In genomic region chr11:76671626-76672309, GRCh38 we compare ENCODE assay signal across 10 cellular contexts. TPM values are rescaled to one million over a fixed set of nuclear protein-coding genes. Genes with fewer than 3 reads are reported as not detected.
DNase-seq lines count a peak whose midpoint lies in the region; ATAC-seq and TF ChIP-seq lines count a peak whose summit lies in the region.
"Had no signal": no experiment of that assay in that cellular context is flagged by ENCODE, and none has a peak within 500 bp of the region (broad histone marks: within the 10 kb centered on the region; RNA-seq: fewer than 3 reads in every experiment).

No MANE protein-coding gene starts in this region.

- peaks cover 9 to 27% of the 10 kb centered on the region in 2 experiments for H3K4me1 Mint-ChIP-seq in H9
- peaks cover 27% of the 10 kb centered on the region for H3K4me1 Mint-ChIP-seq in activated CD4-positive, alpha-beta memory T cell treated with anti-CD3 and anti-CD28 coated beads for 36 hours (ENCODE audit: low read depth)
- peaks cover 89% of the 10 kb centered on the region for H3K4me1 Mint-ChIP-seq in stimulated activated memory B cell treated with anti-CD40 and anti-IgM and Interleukin-4, amounts not matched to agents 10 μg/mL and 1 μg/mL and 100 μg/mL, for 72 hours

- no peaks in the 10 kb centered on the region for H3K9me3 ChIP-seq in H9 (ENCODE audit: control insufficient read depth, low read depth, low read length)
- no peaks in the 10 kb centered on the region for H3K9me3 ChIP-seq in iPS-18a (ENCODE audit: control insufficient read depth, low read depth, low read length)
- H3K9me3 ChIP-seq: mucosa of descending colon had no signal

- POLR2A ChIA-PET in activated CD4-positive, alpha-beta memory T cell treated with anti-CD3 and anti-CD28 coated beads for 36 hours (lab: Charles Lee) = no interaction called here

- no peak overlapping the region for H2AK5ac ChIP-seq in H9 (ENCODE audit: insufficient read length, low read length)

- H3K27ac ChIP-seq in H9 (ENCODE audit: insufficient read length, low read depth, low read length) = no peak overlapping the region
- no peak overlapping the region for H3K27ac ChIP-seq in iPS-18a (ENCODE audit: low read length)
- H3K27ac ChIP-seq: hepatocyte had no signal

- H3K4ac ChIP-seq in H9 (ENCODE audit: low read depth, low read length) = no peak overlapping the region

- no peak overlapping the region for H3K14ac ChIP-seq in H9 (ENCODE audit: insufficient read depth, low read length)

- no peak overlapping the region for H2AFZ ChIP-seq in H9 (ENCODE audit: low read length)

- no peaks in the 10 kb centered on the region for H3K79me1 ChIP-seq in H9 (ENCODE audit: insufficient read depth, low read depth, low read length, poor library complexity, severe bottlenecking)

- no peak overlapping the region for H2BK20ac ChIP-seq in H9 (ENCODE audit: low read depth, low read length, poor library complexity, severe bottlenecking)

- no peak overlapping the region for H4K8ac ChIP-seq in H9 (replicated peaks; ENCODE audit: insufficient read length, low read depth, low read length)

- H3T11ph ChIP-seq in H9 (ENCODE audit: low read length) = no peak overlapping the region

- peaks cover 2% of the 10 kb centered on the region; the same call in 1 of the 2 replicates for H3K27me3 ChIP-seq in H9 (ENCODE audit: insufficient read depth, low read length)
- peaks cover 26% of the 10 kb centered on the region for H3K27me3 ChIP-seq in iPS-18a (ENCODE audit: control insufficient read depth, insufficient read depth, low read length)

- no peak overlapping the region for H2BK15ac ChIP-seq in H9 (ENCODE audit: low read depth, low read length)

- H3K9me3 Mint-ChIP-seq in H9 = no peaks in the 10 kb centered on the region
- H3K9me3 Mint-ChIP-seq in activated CD4-positive, alpha-beta memory T cell treated with anti-CD3 and anti-CD28 coated beads for 36 hours = no peaks in the 10 kb centered on the region
- H3K9me3 Mint-ChIP-seq in stimulated activated memory B cell treated with anti-CD40 and anti-IgM and Interleukin-4, amounts not matched to agents 10 μg/mL and 1 μg/mL and 100 μg/mL, for 72 hours = no peaks in the 10 kb centered on the region

- H2BK120ac ChIP-seq in H9 (ENCODE audit: low read depth, low read length, poor library complexity, severe bottlenecking) = no peak overlapping the region

- H3K4me1 ChIP-seq in H9 (ENCODE audit: insufficient read depth, low read length) = no peaks in the 10 kb centered on the region; the same call in 1 of the 2 replicates
- no peaks in the 10 kb centered on the region for H3K4me1 ChIP-seq in iPS-18a (ENCODE audit: control insufficient read depth, low read depth, low read length)

- peaks cover 40% of the 10 kb centered on the region for H3K27me3 Mint-ChIP-seq in H9 (ENCODE audit: low read depth)
- H3K27me3 Mint-ChIP-seq in activated CD4-positive, alpha-beta memory T cell treated with anti-CD3 and anti-CD28 coated beads for 36 hours = peaks cover 22% of the 10 kb centered on the region
- peaks cover 29% of the 10 kb centered on the region for H3K27me3 Mint-ChIP-seq in stimulated activated memory B cell treated with anti-CD40 and anti-IgM and Interleukin-4, amounts not matched to agents 10 μg/mL and 1 μg/mL and 100 μg/mL, for 72 hours

- no peaks in the 10 kb centered on the region; a peak in 1 of 7 replicates for H3K36me3 Mint-ChIP-seq in H9 (ENCODE audit: insufficient read depth in 1 of 3, low read depth in 3 of 3)
- no peaks in the 10 kb centered on the region for H3K36me3 Mint-ChIP-seq in activated CD4-positive, alpha-beta memory T cell treated with anti-CD3 and anti-CD28 coated beads for 36 hours
- peaks cover 27% of the 10 kb centered on the region for H3K36me3 Mint-ChIP-seq in stimulated activated memory B cell treated with anti-CD40 and anti-IgM and Interleukin-4, amounts not matched to agents 10 μg/mL and 1 μg/mL and 100 μg/mL, for 72 hours

- no peak for DNase-seq in H9
- no peak for DNase-seq in activated CD4-positive, alpha-beta memory T cell treated with anti-CD3 and anti-CD28 coated beads for 36 hours
- DNase-seq in activated gamma-delta T cell treated with Interleukin-2 at 50 U/mL for 16 hours = no peak
- no peak for DNase-seq in stimulated activated CD4-positive, alpha-beta T cell treated with anti-CD3 and anti-CD28 coated beads, Interleukin-15, amount 100 ng/mL, for 24 hours
- no peak for DNase-seq in COLO668 (lab: John Stamatoyannopoulos, UW; ENCODE audit: unreplicated experiment)
- DNase-seq: DMS79 had no signal

- intact Hi-C loops in activated CD4-positive, alpha-beta memory T cell treated with anti-CD3 and anti-CD28 coated beads for 36 hours (cut with micrococcal nuclease) = loop anchor here (5.0 kb wide), 2 partner anchors 119 to 229 kb away; no protein-coding TSS in a partner anchor

- no peaks in the 10 kb centered on the region for H3K23me2 ChIP-seq in H9 (ENCODE audit: insufficient read length, low read depth, low read length, poor library complexity, severe bottlenecking)

- H3K4me3 Mint-ChIP-seq in H9 = peak overlapping the region; percentile 63 to 76
- peak overlapping the region; percentile 7 for H3K4me3 Mint-ChIP-seq in activated CD4-positive, alpha-beta memory T cell treated with anti-CD3 and anti-CD28 coated beads for 36 hours
- H3K4me3 Mint-ChIP-seq in stimulated activated memory B cell treated with anti-CD40 and anti-IgM and Interleukin-4, amounts not matched to agents 10 μg/mL and 1 μg/mL and 100 μg/mL, for 72 hours = peak overlapping the region; percentile 54

- H2BK12ac ChIP-seq in H9 (ENCODE audit: insufficient read length, low read depth, low read length) = no peak overlapping the region

- TF ChIP-seq CTCF in H9 (conservative IDR thresholded peaks at IDR 0.05) = no peak

- no peak overlapping the region for H3K18ac ChIP-seq in H9 (ENCODE audit: insufficient read length, low read depth, low read length)

- ATAC-seq in stimulated activated memory B cell treated with anti-CD40 and anti-IgM and Interleukin-4, amounts not matched to agents 10 μg/mL and 1 μg/mL and 100 μg/mL, for 72 hours = no peak

- no peaks in the 10 kb centered on the region for H4K20me1 ChIP-seq in H9 (ENCODE audit: control insufficient read depth, insufficient read depth, insufficient read length)

- no peaks in the 10 kb centered on the region for H3K36me3 ChIP-seq in iPS-18a (ENCODE audit: control insufficient read depth, low read depth, low read length)

- no peaks in the 10 kb centered on the region for H3K79me2 ChIP-seq in H9 (ENCODE audit: insufficient read depth, low read length)

- no peak overlapping the region for H3K23ac ChIP-seq in H9 (ENCODE audit: insufficient read length, low read depth, low read length)

- H4K5ac ChIP-seq in H9 (ENCODE audit: insufficient read length, low read depth, low read length) = no peak overlapping the region

- H3K9ac ChIP-seq in H9 (ENCODE audit: extremely low read depth, insufficient read length, low read length) (no peak overlapping the region), iPS-18a (ENCODE audit: low read length) (no peak overlapping the region)

- H3K4me3 ChIP-seq in iPS-18a (ENCODE audit: low read length) = peak overlapping the region; percentile 50
- H3K4me3 ChIP-seq: mucosa of descending colon had no signal

- H4K91ac ChIP-seq in H9 (ENCODE audit: insufficient read length, low read depth, low read length) = no peak overlapping the region

- WGBS in H9 (ENCODE audit: extremely low coverage, insufficient read length, low lambda C conversion rate) = no CpG with 5 or more reads among the region's 5 CpGs

- no peak overlapping the region for H3K4me2 ChIP-seq in H9 (ENCODE audit: insufficient read depth, insufficient read length, low read length)

- no peak overlapping the region for H2BK5ac ChIP-seq in H9 (ENCODE audit: insufficient read length, low read length)

- CTCF ChIA-PET in activated CD4-positive, alpha-beta memory T cell treated with anti-CD3 and anti-CD28 coated beads for 36 hours (lab: Charles Lee) = interaction anchor here (0.6 to 2.6 kb wide), 3 partner anchors 50 to 464 kb away, joined by 3 to 14 read pairs (median 3); no protein-coding TSS in a partner anchor

- no peak overlapping the region for H3K56ac ChIP-seq in H9 (ENCODE audit: insufficient read length, low read depth, low read length)

- H3K27ac Mint-ChIP-seq in H9 = no peak overlapping the region
- H3K27ac Mint-ChIP-seq in activated CD4-positive, alpha-beta memory T cell treated with anti-CD3 and anti-CD28 coated beads for 36 hours = no peak overlapping the region
- peak overlapping the region; percentile 93 for H3K27ac Mint-ChIP-seq in stimulated activated memory B cell treated with anti-CD40 and anti-IgM and Interleukin-4, amounts not matched to agents 10 μg/mL and 1 μg/mL and 100 μg/mL, for 72 hours

RNA-seq across cellular contexts. Expression of gene LRRC32, which starts 1.2 kb away (rescaled TPM):
- 0.46 and 0.59 TPM in 2 replicates for total RNA-seq in H9 (2021)
- total RNA-seq in activated CD4-positive, alpha-beta memory T cell treated with anti-CD3 and anti-CD28 coated beads for 36 hours = 10 to 100 TPM; 11.2 to 12.3 TPM

Comparison
In these comparisons a context has a peak if more than half of its experiments do, and no peak if none do; other contexts are left out.
1. H3K4me3 Mint-ChIP-seq: peak in every context shown above with its lines; median percentile 70 in H9; 54 in stimulated activated memory B cell treated with anti-CD40 and anti-IgM and Interleukin-4, amounts not matched to agents 10 μg/mL and 1 μg/mL and 100 μg/mL, for 72 hours; 7 in activated CD4-positive, alpha-beta memory T cell treated with anti-CD3 and anti-CD28 coated beads for 36 hours.